9 cellular contexts compared by ENCODE assay signal in genomic region chr10:62050627-62050924, GRCh38.
DNase-seq lines count a peak whose midpoint lies in the region; ATAC-seq and TF ChIP-seq lines count a peak whose summit lies in the region.
"Had no signal": no experiment of that assay in that cellular context is flagged by ENCODE, and none has a peak within 500 bp of the region (broad histone marks: within the 10 kb centered on the region; RNA-seq: fewer than 3 reads in every experiment).

No MANE protein-coding gene starts in this region.

- no peak for DNase-seq in activated CD4-positive, alpha-beta T cell treated with anti-CD3 and anti-CD28 coated beads, Interleukin-2, amount 10 ng/mL, durations not matched to agents 24 days and 14 days
- no peak for DNase-seq in activated CD4-positive, alpha-beta T cell treated with anti-CD3 and anti-CD28 coated beads, Interleukin-2, amount 50 U/mL, for 1 hour
- DNase-seq in astrocyte of the cerebellum (ENCODE audit: low read depth) (no peak), lung (ENCODE audit: low spot score) (no peak), thoracic aorta (ENCODE audit: low spot score) (no peak), mesenteric fat pad (ENCODE audit: low spot score) (no peak), GM19240 (ENCODE audit: insufficient read length, low spot score) (no peak), T-helper 9 cell (no peak)
- DNase-seq: AML-193 had no signal

- H3K27me3 Mint-ChIP-seq in activated CD4-positive, alpha-beta T cell treated with anti-CD3 and anti-CD28 coated beads, Interleukin-2, amount 10 ng/mL, durations not matched to agents 24 days and 14 days = no peaks in the 10 kb centered on the region

- peak overlapping the region; percentile 6 to 99 for H3K27ac ChIP-seq in lung (ENCODE audit: low read depth in 1 of 2, low read length in 1 of 2)
- peak overlapping the region; percentile 92 to 96 for H3K27ac ChIP-seq in thoracic aorta

- H3K4me1 ChIP-seq in lung (ENCODE audit: control insufficient read depth in 2 of 2, insufficient read depth in 2 of 2, low read length in 2 of 2) (peaks cover 5 to 56% of the 10 kb centered on the region in 2 donors), thoracic aorta (ENCODE audit: control insufficient read depth in 1 of 2, low read depth in 2 of 2) (peaks cover 67 to 77% of the 10 kb centered on the region in 2 donors)

- TF ChIP-seq CTCF in astrocyte of the cerebellum (IDR thresholded peaks at IDR 0.05; ENCODE audit: low read depth, low read length, missing control alignments) = no peak
- TF ChIP-seq CTCF in lung (IDR thresholded peaks at IDR 0.05; ENCODE audit: control extremely low read depth, extremely low read depth) = no peak
- TF ChIP-seq CTCF in thoracic aorta (IDR thresholded peaks at IDR 0.05) = no peak

- peaks cover 63% of the 10 kb centered on the region for H3K36me3 Mint-ChIP-seq in activated CD4-positive, alpha-beta T cell treated with anti-CD3 and anti-CD28 coated beads, Interleukin-2, amount 10 ng/mL, durations not matched to agents 24 days and 14 days (ENCODE audit: low read depth)

- in situ Hi-C loops in astrocyte of the cerebellum (cut with HindIII; ENCODE audit: low sequenced_read_pairs) = no loop called here

- WGBS in lung, 2 donors = 60 to 70% methylated on average over 4 of the region's 4 CpGs

- peaks cover 13% of the 10 kb centered on the region for H3K9me3 Mint-ChIP-seq in activated CD4-positive, alpha-beta T cell treated with anti-CD3 and anti-CD28 coated beads, Interleukin-2, amount 10 ng/mL, durations not matched to agents 24 days and 14 days

- H3K4me3 ChIP-seq in astrocyte of the cerebellum (ENCODE audit: low read depth, low read length) (peak overlapping the region; percentile 64), lung (no peak overlapping the region), thoracic aorta (peak overlapping the region; percentile 83)

- no peaks in the 10 kb centered on the region for H3K27me3 ChIP-seq in lung (ENCODE audit: control insufficient read depth, insufficient read depth)
- no peaks in the 10 kb centered on the region for H3K27me3 ChIP-seq in thoracic aorta (replicated peaks; ENCODE audit: insufficient read depth)

- no peaks in the 10 kb centered on the region for H3K9me3 ChIP-seq in lung (ENCODE audit: control insufficient read depth in 2 of 2, insufficient read depth in 1 of 2, low read length in 1 of 2)
- no peaks in the 10 kb centered on the region for H3K9me3 ChIP-seq in thoracic aorta

- H3K36me3 ChIP-seq in lung (ENCODE audit: control insufficient read depth in 2 of 2, insufficient read depth in 2 of 2, low read length in 2 of 2) = peaks cover 0 to 14% of the 10 kb centered on the region in 2 donors
- H3K36me3 ChIP-seq in thoracic aorta = peaks cover 14% of the 10 kb centered on the region

- peak overlapping the region; percentile 97 for H3K4me3 Mint-ChIP-seq in activated CD4-positive, alpha-beta T cell treated with anti-CD3 and anti-CD28 coated beads, Interleukin-2, amount 10 ng/mL, durations not matched to agents 24 days and 14 days

- H3K27ac Mint-ChIP-seq in activated CD4-positive, alpha-beta T cell treated with anti-CD3 and anti-CD28 coated beads, Interleukin-2, amount 10 ng/mL, durations not matched to agents 24 days and 14 days = peak overlapping the region; percentile 99

- intact Hi-C loops in activated CD4-positive, alpha-beta T cell treated with anti-CD3 and anti-CD28 coated beads, Interleukin-2, amount 10 ng/mL, durations not matched to agents 24 days and 14 days (cut with micrococcal nuclease) = loop anchor here (2.0 to 10.0 kb wide), 4 partner anchors 32 to 1214 kb away; no protein-coding TSS in a partner anchor

- no peak for ATAC-seq in lung (ENCODE audit: insufficient read depth, low FRiP score)
- ATAC-seq in thoracic aorta (ENCODE audit: insufficient number of reproducible peaks, low FRiP score, low read depth) = no peak

- peaks cover 79% of the 10 kb centered on the region for H3K4me1 Mint-ChIP-seq in activated CD4-positive, alpha-beta T cell treated with anti-CD3 and anti-CD28 coated beads, Interleukin-2, amount 10 ng/mL, durations not matched to agents 24 days and 14 days
